8 cellular contexts compared by ENCODE assay signal in genomic region chr14:73759183-73759713, GRCh38. TPM values are rescaled to one million over a fixed set of nuclear protein-coding genes. Genes with fewer than 3 reads are reported as not detected.
DNase-seq lines count a peak whose midpoint lies in the region; ATAC-seq and TF ChIP-seq lines count a peak whose summit lies in the region.

No MANE protein-coding gene starts in this region.

- intact Hi-C loops in Caco-2 (cut with micrococcal nuclease; ENCODE audit: unreplicated experiment) = no loop called here

- H3K27me3 ChIP-seq in Caco-2 (replicated peaks; ENCODE audit: control insufficient read depth, insufficient read depth, low read length) (no peaks in the 10 kb centered on the region), HUES6 (ENCODE audit: control insufficient read depth, insufficient read depth, low read length) (peaks cover 15% of the 10 kb centered on the region), suprapubic skin (no peaks in the 10 kb centered on the region)

- peak overlapping the region; percentile 87 for H3K9ac ChIP-seq in HUES6 (ENCODE audit: low read length)

- no peaks in the 10 kb centered on the region for H3K9me3 ChIP-seq in Caco-2
- no peaks in the 10 kb centered on the region for H3K9me3 ChIP-seq in HUES6 (ENCODE audit: control insufficient read depth, insufficient read depth, low read depth, low read length)
- no peaks in the 10 kb centered on the region for H3K9me3 ChIP-seq in suprapubic skin

- H3K27ac Mint-ChIP-seq in Caco-2 (ENCODE audit: unreplicated experiment) = peak overlapping the region; percentile 86
- peak overlapping the region; percentile 82 for H3K27ac Mint-ChIP-seq in activated CD4-positive, alpha-beta memory T cell treated with anti-CD3 and anti-CD28 coated beads, Interleukin-2, amount 10 ng/mL, durations not matched to agents 7 days and 5 days
- H3K27ac Mint-ChIP-seq in endothelial cell (ENCODE audit: unreplicated experiment) = no peak overlapping the region
- peak overlapping the region; percentile 89 for H3K27ac Mint-ChIP-seq in mesothelial cell of epicardium

- no peak for TF ChIP-seq EP300 in suprapubic skin (IDR thresholded peaks at IDR 0.05)

- DNase-seq in Caco-2 (peak; percentile 65 to 72), endothelial cell (ENCODE audit: low spot score) (peak; percentile 48), mesothelial cell of epicardium (ENCODE audit: low spot score in 2 of 2, unreplicated experiment in 2 of 2) (peak; percentile 50 to 69), suprapubic skin (ENCODE audit: low spot score in 2 of 2) (peak; percentile 89 to 91), HPDE6-E6E7 (ENCODE audit: extremely low spot score) (no peak)
- peak; percentile 56 for DNase-seq in activated CD4-positive, alpha-beta memory T cell treated with anti-CD3 and anti-CD28 coated beads, Interleukin-2, amount 10 ng/mL, durations not matched to agents 7 days and 5 days

- ATAC-seq in HG02840 (IDR thresholded peaks at IDR 0.05; ENCODE audit: low FRiP score, unreplicated experiment) = no peak

- whole genome bisulfite sequencing in suprapubic skin = no CpG with 5 or more reads among the region's 71 CpGs

- no peak for TF ChIP-seq POLR2A in suprapubic skin (IDR thresholded peaks at IDR 0.05)

- H3K4me3 ChIP-seq in Caco-2 (ENCODE audit: low read depth, low read length) = peak overlapping the region; percentile 64
- H3K4me3 ChIP-seq in HUES6 (ENCODE audit: low read depth, low read length) = peak overlapping the region; percentile 89
- H3K4me3 ChIP-seq in suprapubic skin = peak overlapping the region; percentile 97

- no peak for TF ChIP-seq CTCF in Caco-2 (IDR thresholded peaks at IDR 0.05; ENCODE audit: insufficient read depth in 1 of 2, low read depth in 1 of 2, low read length in 1 of 2, severe bottlenecking in 1 of 2, unreplicated experiment in 1 of 2)
- TF ChIP-seq CTCF in endothelial cell (IDR thresholded peaks at IDR 0.05; ENCODE audit: unreplicated experiment) = no peak
- TF ChIP-seq CTCF in mesothelial cell of epicardium (IDR thresholded peaks at IDR 0.05; ENCODE audit: unreplicated experiment) = no peak
- TF ChIP-seq CTCF in suprapubic skin (IDR thresholded peaks at IDR 0.05) = no peak

- H3K4me3 Mint-ChIP-seq in Caco-2 (ENCODE audit: unreplicated experiment) = peak overlapping the region; percentile 84
- peak overlapping the region; percentile 86 for H3K4me3 Mint-ChIP-seq in activated CD4-positive, alpha-beta memory T cell treated with anti-CD3 and anti-CD28 coated beads, Interleukin-2, amount 10 ng/mL, durations not matched to agents 7 days and 5 days
- H3K4me3 Mint-ChIP-seq in endothelial cell (ENCODE audit: unreplicated experiment) = peak overlapping the region; percentile 84
- peak overlapping the region; percentile 77 for H3K4me3 Mint-ChIP-seq in mesothelial cell of epicardium

- CTCF ChIA-PET in Caco-2 (lab: Charles Lee) = interaction anchor here (0.5 to 3.5 kb wide), 21 partner anchors 10 to 127 kb away, joined by 3 to 68 read pairs (median 8); partner anchors contain the start of genes PTGR2 and ZNF410
- CTCF ChIA-PET in activated CD4-positive, alpha-beta memory T cell treated with anti-CD3 and anti-CD28 coated beads, Interleukin-2, amount 10 ng/mL, durations not matched to agents 7 days and 5 days (lab: Charles Lee) = interaction anchor here (0.8 to 9.9 kb wide), 16 partner anchors 9 to 189 kb away, joined by 3 to 151 read pairs (median 8); partner anchors contain the start of gene PNMA1

- POLR2A ChIA-PET in Caco-2 (lab: Charles Lee) = interaction anchor here (0.9 to 2.9 kb wide), 11 partner anchors 12 to 92 kb away, joined by 3 to 25 read pairs (median 10); partner anchors contain the start of gene PTGR2
- POLR2A ChIA-PET in activated CD4-positive, alpha-beta memory T cell treated with anti-CD3 and anti-CD28 coated beads, Interleukin-2, amount 10 ng/mL, durations not matched to agents 7 days and 5 days (lab: Charles Lee) = interaction anchor here (0.8 to 13.0 kb wide), 18 partner anchors 8 to 268 kb away, joined by 3 to 372 read pairs (median 6); partner anchors contain the start of genes ACOT2, BBOF1, ENTPD5 and PNMA1

- H3K27ac ChIP-seq in HUES6 (ENCODE audit: low read depth, low read length) (no peak overlapping the region; the same call in 1 of the 2 replicates), suprapubic skin (peak overlapping the region; percentile 100)

- H3K27me3 Mint-ChIP-seq in Caco-2 (ENCODE audit: insufficient read depth, unreplicated experiment) (no peaks in the 10 kb centered on the region), endothelial cell (ENCODE audit: unreplicated experiment) (peaks cover 24% of the 10 kb centered on the region), mesothelial cell of epicardium (ENCODE audit: low read depth) (no peaks in the 10 kb centered on the region)
- no peaks in the 10 kb centered on the region for H3K27me3 Mint-ChIP-seq in activated CD4-positive, alpha-beta memory T cell treated with anti-CD3 and anti-CD28 coated beads, Interleukin-2, amount 10 ng/mL, durations not matched to agents 7 days and 5 days

- peaks cover 1% of the 10 kb centered on the region; the same call in 1 of the 2 replicates for H3K36me3 ChIP-seq in Caco-2 (ENCODE audit: control insufficient read depth, insufficient read depth, low read length)
- no peaks in the 10 kb centered on the region for H3K36me3 ChIP-seq in HUES6 (ENCODE audit: control insufficient read depth, insufficient read depth, low read length)
- no peaks in the 10 kb centered on the region for H3K36me3 ChIP-seq in suprapubic skin

- H3K4me1 ChIP-seq in Caco-2 = peaks cover 62% of the 10 kb centered on the region
- H3K4me1 ChIP-seq in HUES6 (ENCODE audit: control insufficient read depth, insufficient read depth, low read length) = peaks cover 72% of the 10 kb centered on the region
- H3K4me1 ChIP-seq in suprapubic skin = peaks cover 88% of the 10 kb centered on the region

- BruUV-seq in Caco-2 (replicated peaks; lab: Mats Ljungman, UMichigan) = no TSS peak

- H3K36me3 Mint-ChIP-seq in Caco-2 (ENCODE audit: insufficient read depth, unreplicated experiment) = peaks cover 41% of the 10 kb centered on the region
- H3K36me3 Mint-ChIP-seq in activated CD4-positive, alpha-beta memory T cell treated with anti-CD3 and anti-CD28 coated beads, Interleukin-2, amount 10 ng/mL, durations not matched to agents 7 days and 5 days (ENCODE audit: low read depth) = peaks cover 30% of the 10 kb centered on the region
- H3K36me3 Mint-ChIP-seq in endothelial cell (ENCODE audit: low read depth, unreplicated experiment) = peaks cover 17% of the 10 kb centered on the region
- H3K36me3 Mint-ChIP-seq in mesothelial cell of epicardium = no peaks in the 10 kb centered on the region

- peaks cover 41% of the 10 kb centered on the region for H3K4me1 Mint-ChIP-seq in Caco-2 (ENCODE audit: low read depth, unreplicated experiment)
- peaks cover 83% of the 10 kb centered on the region for H3K4me1 Mint-ChIP-seq in activated CD4-positive, alpha-beta memory T cell treated with anti-CD3 and anti-CD28 coated beads, Interleukin-2, amount 10 ng/mL, durations not matched to agents 7 days and 5 days
- peaks cover 50% of the 10 kb centered on the region for H3K4me1 Mint-ChIP-seq in endothelial cell (ENCODE audit: unreplicated experiment)
- H3K4me1 Mint-ChIP-seq in mesothelial cell of epicardium = peaks cover 76% of the 10 kb centered on the region

- H3K9me3 Mint-ChIP-seq in Caco-2 (ENCODE audit: unreplicated experiment) (no peaks in the 10 kb centered on the region), endothelial cell (ENCODE audit: unreplicated experiment) (no peaks in the 10 kb centered on the region), mesothelial cell of epicardium (no peaks in the 10 kb centered on the region)
- no peaks in the 10 kb centered on the region for H3K9me3 Mint-ChIP-seq in activated CD4-positive, alpha-beta memory T cell treated with anti-CD3 and anti-CD28 coated beads, Interleukin-2, amount 10 ng/mL, durations not matched to agents 7 days and 5 days

RNA-seq across cellular contexts. Expression of gene PNMA1, which starts 45.1 kb away (rescaled TPM):
- total RNA-seq in Caco-2 (2022) (33.2 and 38.8 TPM in 2 replicates), endothelial cell (ENCODE audit: unreplicated experiment) (32.7 TPM), mesothelial cell of epicardium (46.4 to 48.6 TPM (median 47.7 TPM) in 3 replicates), suprapubic skin (1 to 10 TPM; 5.2 to 9.8 (median 6.4) TPM)
- 10 to 100 TPM; 28.2 to 30.0 TPM for total RNA-seq in activated CD4-positive, alpha-beta memory T cell treated with anti-CD3 and anti-CD28 coated beads, Interleukin-2, amount 10 ng/mL, durations not matched to agents 7 days and 5 days
